Comparison of ENCODE assay signal across 11 cellular contexts in genomic region chr12:51926064-51926632, GRCh38. TPM values are rescaled to one million over a fixed set of nuclear protein-coding genes. Genes with fewer than 3 reads are reported as not detected.
DNase-seq lines count a peak whose midpoint lies in the region; ATAC-seq, FAIRE-seq and TF ChIP-seq lines count a peak whose summit lies in the region.
"Had no signal": no experiment of that assay in that cellular context is flagged by ENCODE, and none has a peak within 500 bp of the region (broad histone marks: within the 10 kb centered on the region; RNA-seq: fewer than 3 reads in every experiment).

No MANE protein-coding gene starts in this region.

- ATAC-seq in esophagus mucosa = peak; percentile 18
- no peak for ATAC-seq in T-cell (replicated peaks in 1 of 4)
- no peak for ATAC-seq in activated naive CD8-positive, alpha-beta T cell treated with anti-CD3 and anti-CD28 coated beads, Interleukin-2, amount 50 U/mL, for 24 hours

- POLR2A ChIA-PET in HEK293 (lab: Yijun Ruan, JAX) = interaction anchor here (0.6 kb wide), 1 partner anchor 368 kb away, joined by 8 read pairs; no protein-coding TSS in a partner anchor
- POLR2A ChIA-PET in T-cell (lab: Charles Lee) = no interaction called here

- H3K9me3 ChIP-seq in HEK293 (ENCODE audit: control insufficient read depth, insufficient read depth, low read depth, low read length) (no peaks in the 10 kb centered on the region), parathyroid adenoma (ENCODE audit: control insufficient read depth, low read length) (no peaks in the 10 kb centered on the region)
- H3K9me3 ChIP-seq: Peyer's patch had no signal

- FAIRE-seq in frontal cortex (lab: Jason Lieb, UNC) = no peak

- no peak overlapping the region for H3K4me3 Mint-ChIP-seq in T-cell
- H3K4me3 Mint-ChIP-seq in activated naive CD8-positive, alpha-beta T cell treated with anti-CD3 and anti-CD28 coated beads, Interleukin-2, amount 50 U/mL, for 24 hours = no peak overlapping the region
- H3K4me3 Mint-ChIP-seq: activated naive CD4-positive, alpha-beta T cell treated with anti-CD3 and anti-CD28 coated beads, Interleukin-2, amount 50 U/mL, for 24 hours; T-helper 2 cell treated with Interferon-gamma antibody and Interleukin-4, amounts not matched to agents 5 μg/mL and 100 μg/mL, for 36 hours had no signal

- H3K9ac ChIP-seq in parathyroid adenoma = no peak overlapping the region

- TF ChIP-seq CTCF in HEK293 (tag by site-specific recombination; IDR thresholded peaks at IDR 0.05) = no peak
- no peak for TF ChIP-seq CTCF in parathyroid adenoma (IDR thresholded peaks at IDR 0.05)

- CTCF ChIA-PET in HEK293 (lab: Yijun Ruan, JAX) = interaction anchor here (0.6 to 2.2 kb wide), 13 partner anchors 8 to 405 kb away, joined by 3 to 8 read pairs (median 4); no protein-coding TSS in a partner anchor
- CTCF ChIA-PET in T-cell (lab: Charles Lee) = interaction anchor here (1.1 kb wide), 2 partner anchors 40 to 52 kb away, joined by 3 to 6 read pairs; no protein-coding TSS in a partner anchor

- DNase-seq in frontal cortex (ENCODE audit: low spot score in 2 of 2) (no peak), T-cell (no peak)
- no peak for DNase-seq in activated naive CD8-positive, alpha-beta T cell treated with anti-CD3 and anti-CD28 coated beads, Interleukin-2, amount 50 U/mL, for 24 hours
- DNase-seq: NCI-H446 treated with DMSO at 0.1 percent for 48 hours had no signal

- no peak overlapping the region for H3K27ac Mint-ChIP-seq in T-cell
- H3K27ac Mint-ChIP-seq in activated naive CD8-positive, alpha-beta T cell treated with anti-CD3 and anti-CD28 coated beads, Interleukin-2, amount 50 U/mL, for 24 hours = no peak overlapping the region
- H3K27ac Mint-ChIP-seq: activated naive CD4-positive, alpha-beta T cell treated with anti-CD3 and anti-CD28 coated beads, Interleukin-2, amount 50 U/mL, for 24 hours; T-helper 2 cell treated with Interferon-gamma antibody and Interleukin-4, amounts not matched to agents 5 μg/mL and 100 μg/mL, for 36 hours had no signal

- peak overlapping the region; percentile 34 for H3K4me2 ChIP-seq in parathyroid adenoma (ENCODE audit: low read length)

- H3K4me3 ChIP-seq in HEK293 (ENCODE audit: low read depth, low read length) (no peak overlapping the region), parathyroid adenoma (ENCODE audit: low read depth, low read length) (no peak overlapping the region)
- H3K4me3 ChIP-seq: Peyer's patch had no signal

- H3K36me3 Mint-ChIP-seq in T-cell = no peaks in the 10 kb centered on the region
- no peaks in the 10 kb centered on the region for H3K36me3 Mint-ChIP-seq in activated naive CD8-positive, alpha-beta T cell treated with anti-CD3 and anti-CD28 coated beads, Interleukin-2, amount 50 U/mL, for 24 hours (ENCODE audit: low read depth)
- H3K36me3 Mint-ChIP-seq: activated naive CD4-positive, alpha-beta T cell treated with anti-CD3 and anti-CD28 coated beads, Interleukin-2, amount 50 U/mL, for 24 hours had no signal

- H3K27ac ChIP-seq in HEK293 (ENCODE audit: extremely low read depth, low read depth, low read length) (no peak overlapping the region), parathyroid adenoma (peak overlapping the region; percentile 91)

- H3K27me3 ChIP-seq in parathyroid adenoma (ENCODE audit: control insufficient read depth, insufficient read depth, low read length) = no peaks in the 10 kb centered on the region
- H3K27me3 ChIP-seq: Peyer's patch had no signal

- H3K36me3 ChIP-seq in HEK293 (ENCODE audit: control insufficient read depth in 2 of 2, insufficient read depth in 1 of 2, low read length in 2 of 2) (no peaks in the 10 kb centered on the region), parathyroid adenoma (ENCODE audit: control insufficient read depth, insufficient read depth, low read length) (no peaks in the 10 kb centered on the region)
- H3K36me3 ChIP-seq: Peyer's patch had no signal

- peaks cover 6 to 14% (median 8%) of the 10 kb centered on the region in 3 donors for H3K4me1 Mint-ChIP-seq in T-cell
- peaks cover 19% of the 10 kb centered on the region for H3K4me1 Mint-ChIP-seq in activated naive CD8-positive, alpha-beta T cell treated with anti-CD3 and anti-CD28 coated beads, Interleukin-2, amount 50 U/mL, for 24 hours

- no peaks in the 10 kb centered on the region for H3K9me3 Mint-ChIP-seq in T-cell
- H3K9me3 Mint-ChIP-seq in activated naive CD8-positive, alpha-beta T cell treated with anti-CD3 and anti-CD28 coated beads, Interleukin-2, amount 50 U/mL, for 24 hours = no peaks in the 10 kb centered on the region
- H3K9me3 Mint-ChIP-seq: activated naive CD4-positive, alpha-beta T cell treated with anti-CD3 and anti-CD28 coated beads, Interleukin-2, amount 50 U/mL, for 24 hours; T-helper 2 cell treated with Interferon-gamma antibody and Interleukin-4, amounts not matched to agents 5 μg/mL and 100 μg/mL, for 36 hours had no signal

- H3K27me3 Mint-ChIP-seq in T-cell = no peaks in the 10 kb centered on the region
- H3K27me3 Mint-ChIP-seq in activated naive CD8-positive, alpha-beta T cell treated with anti-CD3 and anti-CD28 coated beads, Interleukin-2, amount 50 U/mL, for 24 hours = peaks cover 6% of the 10 kb centered on the region

- H3K79me2 ChIP-seq in parathyroid adenoma = no peaks in the 10 kb centered on the region

- peaks cover 4% of the 10 kb centered on the region; the same call in 1 of the 2 replicates for H3K4me1 ChIP-seq in HEK293 (ENCODE audit: control insufficient read depth, insufficient read depth, low read length)
- peaks cover 74% of the 10 kb centered on the region for H3K4me1 ChIP-seq in parathyroid adenoma

- peak overlapping the region; percentile 55 for H2AFZ ChIP-seq in parathyroid adenoma

TF ChIP-seq in HEK293, 187 proteins besides CTCF, POLR2A, EP300 and RAD21:
- TF ChIP-seq PRDM1 (tag by site-specific recombination; IDR thresholded peaks at IDR 0.05) (no peak), ZBTB26 (tag by site-specific recombination; optimal IDR thresholded peaks at IDR 0.05) (no peak), KLF10 (tag by site-specific recombination; IDR thresholded peaks at IDR 0.05) (no peak), ZNF488 (tag by site-specific recombination; IDR thresholded peaks at IDR 0.05) (no peak), ZFHX2 (tag by site-specific recombination; conservative IDR thresholded peaks at IDR 0.05) (peak; percentile 46; the same call in 1 of the 2 replicates), ZNF121 (tag by site-specific recombination; IDR thresholded peaks at IDR 0.05) (no peak), AEBP2 (tag by site-specific recombination; IDR thresholded peaks at IDR 0.05; ENCODE audit: borderline replicate concordance) (no peak)

RNA-seq across cellular contexts. Expression of gene ACVRL1, which starts 18.8 kb away (rescaled TPM):
- 4.9 TPM for total RNA-seq in esophagus mucosa
- total RNA-seq in frontal cortex = 9.4 TPM
- under 1 TPM in 3 of 5 donors, not detected in 2; 0.16 to 0.58 (median 0.23) TPM for total RNA-seq in T-cell

RNA-seq across cellular contexts. Expression of gene ACVR1B, which starts 25.4 kb away (rescaled TPM):
- total RNA-seq in esophagus mucosa (19.2 TPM), frontal cortex (43.2 TPM), T-cell (10 to 100 TPM in 4 of 5 donors, 1 to 10 TPM in 1; 9.0 to 12.6 (median 11.8) TPM)

RNA-seq across cellular contexts. Expression of gene ANKRD33, which starts 38.2 kb away (rescaled TPM):
- total RNA-seq in esophagus mucosa (not detected), frontal cortex (not detected), T-cell (not detected)
- total RNA-seq: kidney epithelial cell, Peyer's patch had no signal
